8 cellular contexts compared by ENCODE assay signal in genomic region chr20:57346477-57346876, GRCh38. TPM values are rescaled to one million over a fixed set of nuclear protein-coding genes. Genes with fewer than 3 reads are reported as not detected.
DNase-seq lines count a peak whose midpoint lies in the region; ATAC-seq and TF ChIP-seq lines count a peak whose summit lies in the region.

No MANE protein-coding gene starts in this region.

- peaks cover 10% of the 10 kb centered on the region for H3K27me3 Mint-ChIP-seq in activated naive CD8-positive, alpha-beta T cell treated with anti-CD3 and anti-CD28 coated beads for 36 hours

- H3K4me3 Mint-ChIP-seq in activated naive CD8-positive, alpha-beta T cell treated with anti-CD3 and anti-CD28 coated beads for 36 hours: no peak overlapping the region

- no peak overlapping the region for H3K27ac Mint-ChIP-seq in activated naive CD8-positive, alpha-beta T cell treated with anti-CD3 and anti-CD28 coated beads for 36 hours

- H3K9me3 Mint-ChIP-seq in activated naive CD8-positive, alpha-beta T cell treated with anti-CD3 and anti-CD28 coated beads for 36 hours: no peaks in the 10 kb centered on the region

- peak in 5 of 8 donors; percentile 44 to 59 (median 49) for ATAC-seq in heart right ventricle
- no peak for ATAC-seq in GM19023 (IDR thresholded peaks at IDR 0.05; ENCODE audit: unreplicated experiment)
- no peak for ATAC-seq in HG03457 (IDR thresholded peaks at IDR 0.05; ENCODE audit: unreplicated experiment)

- intact Hi-C loops in heart right ventricle (cut with DNase I): loop anchor here (1.0 to 10.0 kb wide), 8 partner anchors 254 to 802 kb away; no protein-coding TSS in a partner anchor

- H3K36me3 Mint-ChIP-seq in activated naive CD8-positive, alpha-beta T cell treated with anti-CD3 and anti-CD28 coated beads for 36 hours: no peaks in the 10 kb centered on the region

- H3K4me1 Mint-ChIP-seq in activated naive CD8-positive, alpha-beta T cell treated with anti-CD3 and anti-CD28 coated beads for 36 hours: peaks cover 8% of the 10 kb centered on the region

- H3K27me3 ChIP-seq in MG63 (no peaks in the 10 kb centered on the region), heart right ventricle (peaks cover 0 to 44% (median 4%) of the 10 kb centered on the region in 7 donors)

- peaks cover 0 to 3% (median 0%) of the 10 kb centered on the region in 9 donors for H3K4me1 ChIP-seq in heart right ventricle

- H3K4me3 ChIP-seq in MG63 (no peak overlapping the region), heart right ventricle (no peak overlapping the region), retinal pigment epithelial cell (ENCODE audit: low read length) (no peak overlapping the region)

- no peak overlapping the region for H3K27ac ChIP-seq in heart right ventricle

- H3K36me3 ChIP-seq in MG63 (peaks cover 3% of the 10 kb centered on the region; the same call in 1 of the 2 replicates), heart right ventricle (no peaks in the 10 kb centered on the region)

- TF ChIP-seq CTCF in heart right ventricle (IDR thresholded peaks at IDR 0.05) (peak; percentile 46 to 83 (median 79)), retinal pigment epithelial cell (conservative IDR thresholded peaks at IDR 0.05; ENCODE audit: low read depth, low read length) (peak; percentile 78)

- 0 to 1% methylated on average over 4 of the region's 4 CpGs for WGBS in heart right ventricle, 2 donors

- H3K9me3 ChIP-seq in MG63: no peaks in the 10 kb centered on the region
- no peaks in the 10 kb centered on the region for H3K9me3 ChIP-seq in heart right ventricle

- peak; percentile 55 for DNase-seq in GM04504 (ENCODE audit: low read depth)
- DNase-seq in MG63: peak; percentile 66
- peak; percentile 63 for DNase-seq in SKM-1 treated with dmso at 0.1 percent for 144 hours (lab: John Stamatoyannopoulos, UW; ENCODE audit: unreplicated experiment)
- DNase-seq in activated naive CD8-positive, alpha-beta T cell treated with anti-CD3 and anti-CD28 coated beads for 36 hours: peak; percentile 49
- DNase-seq in heart right ventricle: peak; percentile 62 to 69
- DNase-seq in retinal pigment epithelial cell (ENCODE audit: low read depth): no peak

RNA-seq across cellular contexts. Expression of gene RAE1, which starts 4.6 kb away (rescaled TPM):
- total RNA-seq in MG63 (2014; rRNA removed; shearing (Covaris generic); ENCODE audit: low replicate concordance): 74.3 and 85.5 TPM in 2 replicates
- 10 to 100 TPM; 59.0 to 60.0 TPM for total RNA-seq in activated naive CD8-positive, alpha-beta T cell treated with anti-CD3 and anti-CD28 coated beads for 36 hours
- 10 to 100 TPM; 11.8 to 19.9 (median 15.5) TPM for total RNA-seq in heart right ventricle
- polyA plus RNA-seq in heart right ventricle: 10 to 100 TPM in 1 of 2 donors, 1 to 10 TPM in 1; 6.2 to 18.9 TPM

RNA-seq across cellular contexts. Expression of gene SPO11, which starts 16.9 kb away (rescaled TPM):
- not detected in 2 replicates for total RNA-seq in MG63 (2014; rRNA removed; shearing (Covaris generic); ENCODE audit: low replicate concordance)
- total RNA-seq in activated naive CD8-positive, alpha-beta T cell treated with anti-CD3 and anti-CD28 coated beads for 36 hours: not detected
- not detected for total RNA-seq in heart right ventricle
- not detected for polyA plus RNA-seq in heart right ventricle

RNA-seq across cellular contexts. Expression of gene RBM38, which starts 44.7 kb away (rescaled TPM):
- 50.0 and 51.2 TPM in 2 replicates for total RNA-seq in MG63 (2014; rRNA removed; shearing (Covaris generic); ENCODE audit: low replicate concordance)
- 100 to 1,000 TPM; 142 to 144 TPM for total RNA-seq in activated naive CD8-positive, alpha-beta T cell treated with anti-CD3 and anti-CD28 coated beads for 36 hours
- 100 to 1,000 TPM in 1 of 10 donors, 10 to 100 TPM in 9; 35.5 to 119 (median 50.2) TPM for total RNA-seq in heart right ventricle
- 100 to 1,000 TPM in 1 of 2 donors, 10 to 100 TPM in 1; 47.6 to 104 TPM for polyA plus RNA-seq in heart right ventricle

Comparison
In these comparisons a context has a peak if more than half of its experiments do, and no peak if none do; other contexts are left out.
1. ATAC-seq: peak in heart right ventricle (5 of 8); none in GM19023 (single experiment) and HG03457 (single experiment).